In the genomic region with DNA sequence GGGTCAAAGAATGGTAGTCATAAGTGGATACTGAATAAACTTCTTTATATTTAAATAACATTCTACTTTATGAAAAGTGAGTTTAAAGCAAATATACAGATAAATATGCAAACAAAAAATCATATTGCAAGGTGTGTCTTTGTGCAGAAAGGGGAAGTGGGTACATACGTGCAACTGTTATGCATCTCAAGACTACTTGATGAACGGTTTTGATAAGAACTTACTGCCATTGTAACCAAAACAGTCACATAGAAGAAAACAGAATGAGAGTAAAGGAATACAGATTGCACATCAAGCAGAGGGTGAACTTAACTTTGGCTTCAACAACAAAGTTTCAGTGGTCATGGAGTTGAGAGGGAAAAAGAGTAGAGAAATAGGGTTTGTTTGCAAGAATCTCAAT, we compare ENCODE assay signal across 14 cellular contexts. TPM values are rescaled to one million over a fixed set of nuclear protein-coding genes. Genes with fewer than 3 reads are reported as not detected.
A peak's percentile ranks its signal among the peaks of the same experiment; 100 is the strongest.
DNase-seq lines count a peak whose midpoint lies in the region; ATAC-seq and TF ChIP-seq lines count a peak whose summit lies in the region.
"Had no signal": no experiment of that assay in that cellular context is flagged by ENCODE, and none has a peak within 500 bp of the region (broad histone marks: within the 10 kb centered on the region; RNA-seq: fewer than 3 reads in every experiment).

No MANE protein-coding gene starts in this region.

- H3K4me3 ChIP-seq in CD8-positive, alpha-beta memory T cell (ENCODE audit: low read length) = peak overlapping the region; percentile 16
- H3K4me3 ChIP-seq in PC-3 (ENCODE audit: low read length) = no peak overlapping the region

- no peaks in the 10 kb centered on the region for H3F3A ChIP-seq in PC-3 (ENCODE audit: low read length, unreplicated experiment)

- POLR2A ChIA-PET in CD8-positive, alpha-beta memory T cell (lab: Charles Lee) = no interaction called here
- POLR2A ChIA-PET in PC-3 (lab: Charles Lee; ENCODE audit: unreplicated experiment) = no interaction called here

- CTCF ChIA-PET in CD8-positive, alpha-beta memory T cell (lab: Charles Lee) = interaction anchor here (3.2 kb wide), 1 partner anchor 10 kb away, joined by 26 read pairs; a partner anchor contains a TSS
- CTCF ChIA-PET in PC-3 (lab: Charles Lee) = no interaction called here

- no peaks in the 10 kb centered on the region for H3K9me2 ChIP-seq in PC-3 (replicated peaks; ENCODE audit: low read length)

- peaks cover 0 to 22% (median 9%) of the 10 kb centered on the region in 3 donors for H3K36me3 Mint-ChIP-seq in CD8-positive, alpha-beta memory T cell
- H3K36me3 Mint-ChIP-seq in activated T-helper 1 cell treated with anti-CD3 and anti-CD28 coated beads, Interleukin-12 subunit alpha, Interleukin-12 subunit beta, Interleukin-2, Interleukin-4 antibody, amounts not matched to agents 30 ng/mL and 10 ng/mL and 1 ng/mL, durations not matched to agents 14 hours and 24 hours and 36 hours (ENCODE audit: low read depth) = peaks cover 14% of the 10 kb centered on the region

- peak overlapping the region; percentile 8 to 80 (median 74) for H3K4me3 Mint-ChIP-seq in CD8-positive, alpha-beta memory T cell
- peak overlapping the region; percentile 45 for H3K4me3 Mint-ChIP-seq in activated T-helper 1 cell treated with anti-CD3 and anti-CD28 coated beads, Interleukin-12 subunit alpha, Interleukin-12 subunit beta, Interleukin-2, Interleukin-4 antibody, amounts not matched to agents 30 ng/mL and 10 ng/mL and 1 ng/mL, durations not matched to agents 14 hours and 24 hours and 36 hours
- H3K4me3 Mint-ChIP-seq: dendritic cell treated with granulocyte-macrophage colony-stimulating factor and Interleukin-4, amounts not matched to agents 40 ng/mL and 50 ng/mL, for 4 days had no signal

- no peak overlapping the region for H3K4me2 ChIP-seq in PC-3 (ENCODE audit: low read length)

- peak in 1 of 5 donors; percentile 61 for DNase-seq in CD8-positive, alpha-beta memory T cell
- no peak for DNase-seq in activated T-helper 1 cell treated with anti-CD3 and anti-CD28 coated beads, Interleukin-12 subunit alpha, Interleukin-12 subunit beta, Interleukin-2, Interleukin-4 antibody, amounts not matched to agents 30 ng/mL and 10 ng/mL and 1 ng/mL, durations not matched to agents 14 hours and 24 hours and 36 hours (ENCODE audit: low spot score)
- DNase-seq in PC-3 = no peak
- no peak for DNase-seq in NCI-H128 (lab: John Stamatoyannopoulos, UW; ENCODE audit: unreplicated experiment)
- DNase-seq in NCI-H2029 (lab: John Stamatoyannopoulos, UW) = no peak
- DNase-seq: activated CD8-positive, alpha-beta memory T cell treated with anti-CD3 and anti-CD28 coated beads for 24 hours; BE2C; NCI-H1105 treated with DMSO at 0.1 percent for 48 hours; RPMI8226; T-helper 9 cell had no signal

- no TSS peak for BruUV-seq in PC-3 (replicated peaks; lab: Mats Ljungman, UMichigan)

- H4K20me1 ChIP-seq in PC-3 (ENCODE audit: low read length) = no peaks in the 10 kb centered on the region

- H2AFZ ChIP-seq in PC-3 (ENCODE audit: low read length) = no peak overlapping the region

- TF ChIP-seq CTCF in PC-3 (conservative IDR thresholded peaks at IDR 0.05; ENCODE audit: low read depth, low read length) = no peak

- no peaks in the 10 kb centered on the region for H3K27me3 ChIP-seq in CD8-positive, alpha-beta memory T cell (ENCODE audit: insufficient read depth, low read length, poor library complexity, severe bottlenecking)
- H3K27me3 ChIP-seq in PC-3 (ENCODE audit: low read length) = peaks cover 70% of the 10 kb centered on the region
- H3K27me3 ChIP-seq: BE2C had no signal

- no peaks in the 10 kb centered on the region for H3K9me3 ChIP-seq in CD8-positive, alpha-beta memory T cell (ENCODE audit: low read length)
- H3K9me3 ChIP-seq in PC-3 (ENCODE audit: low read length) = no peaks in the 10 kb centered on the region
- H3K9me3 ChIP-seq: BE2C had no signal

- peaks cover 95% of the 10 kb centered on the region for H3K4me1 ChIP-seq in CD8-positive, alpha-beta memory T cell (ENCODE audit: insufficient read depth, low read length)
- H3K4me1 ChIP-seq in PC-3 (ENCODE audit: insufficient read depth, low read length) = no peaks in the 10 kb centered on the region

- H3K9ac ChIP-seq in PC-3 (ENCODE audit: low read length) = no peak overlapping the region

- ATAC-seq in GM18861 (IDR thresholded peaks at IDR 0.05; ENCODE audit: unreplicated experiment) (peak; percentile 47), HG03175 (IDR thresholded peaks at IDR 0.05; ENCODE audit: unreplicated experiment) (peak; percentile 31), PC-3 (no peak), GM19463 (IDR thresholded peaks at IDR 0.05; ENCODE audit: unreplicated experiment) (no peak)

- intact Hi-C loops in activated T-helper 1 cell treated with anti-CD3 and anti-CD28 coated beads, Interleukin-12 subunit alpha, Interleukin-12 subunit beta, Interleukin-2, Interleukin-4 antibody, amounts not matched to agents 30 ng/mL and 10 ng/mL and 1 ng/mL, durations not matched to agents 14 hours and 24 hours and 36 hours (cut with micrococcal nuclease) = loop anchor here (5.0 kb wide), 3 partner anchors 497 to 1547 kb away; a partner anchor contains a TSS
- intact Hi-C loops in PC-3 (cut with micrococcal nuclease) = no loop called here

- H3K79me2 ChIP-seq in PC-3 (ENCODE audit: low read length) = no peaks in the 10 kb centered on the region

- H3K36me3 ChIP-seq in CD8-positive, alpha-beta memory T cell (ENCODE audit: insufficient read depth, low read length) = no peaks in the 10 kb centered on the region
- no peaks in the 10 kb centered on the region for H3K36me3 ChIP-seq in PC-3 (ENCODE audit: low read depth, low read length)

- H3K27ac Mint-ChIP-seq in CD8-positive, alpha-beta memory T cell = peak overlapping the region; percentile 75 to 99 (median 92)
- peak overlapping the region; percentile 91 for H3K27ac Mint-ChIP-seq in activated T-helper 1 cell treated with anti-CD3 and anti-CD28 coated beads, Interleukin-12 subunit alpha, Interleukin-12 subunit beta, Interleukin-2, Interleukin-4 antibody, amounts not matched to agents 30 ng/mL and 10 ng/mL and 1 ng/mL, durations not matched to agents 14 hours and 24 hours and 36 hours
- H3K27ac Mint-ChIP-seq: dendritic cell treated with granulocyte-macrophage colony-stimulating factor and Interleukin-4, amounts not matched to agents 40 ng/mL and 50 ng/mL, for 4 days had no signal

- no peaks in the 10 kb centered on the region for H3K27me3 Mint-ChIP-seq in CD8-positive, alpha-beta memory T cell
- no peaks in the 10 kb centered on the region for H3K27me3 Mint-ChIP-seq in activated T-helper 1 cell treated with anti-CD3 and anti-CD28 coated beads, Interleukin-12 subunit alpha, Interleukin-12 subunit beta, Interleukin-2, Interleukin-4 antibody, amounts not matched to agents 30 ng/mL and 10 ng/mL and 1 ng/mL, durations not matched to agents 14 hours and 24 hours and 36 hours (ENCODE audit: insufficient read depth)

- peaks cover 96 to 100% (median 96%) of the 10 kb centered on the region in 3 donors for H3K4me1 Mint-ChIP-seq in CD8-positive, alpha-beta memory T cell
- H3K4me1 Mint-ChIP-seq in activated T-helper 1 cell treated with anti-CD3 and anti-CD28 coated beads, Interleukin-12 subunit alpha, Interleukin-12 subunit beta, Interleukin-2, Interleukin-4 antibody, amounts not matched to agents 30 ng/mL and 10 ng/mL and 1 ng/mL, durations not matched to agents 14 hours and 24 hours and 36 hours (ENCODE audit: low read depth) = peaks cover 97% of the 10 kb centered on the region

- H3K9me3 Mint-ChIP-seq in CD8-positive, alpha-beta memory T cell = no peaks in the 10 kb centered on the region
- H3K9me3 Mint-ChIP-seq in activated T-helper 1 cell treated with anti-CD3 and anti-CD28 coated beads, Interleukin-12 subunit alpha, Interleukin-12 subunit beta, Interleukin-2, Interleukin-4 antibody, amounts not matched to agents 30 ng/mL and 10 ng/mL and 1 ng/mL, durations not matched to agents 14 hours and 24 hours and 36 hours = no peaks in the 10 kb centered on the region
- H3K9me3 Mint-ChIP-seq: dendritic cell treated with granulocyte-macrophage colony-stimulating factor and Interleukin-4, amounts not matched to agents 40 ng/mL and 50 ng/mL, for 4 days had no signal

- no peak overlapping the region for H3K27ac ChIP-seq in CD8-positive, alpha-beta memory T cell (ENCODE audit: low read depth, low read length)
- no peak overlapping the region for H3K27ac ChIP-seq in PC-3 (ENCODE audit: low read length)

RNA-seq across cellular contexts. Expression of a gene that starts 9.9 kb away (rescaled TPM):
- 10 to 100 TPM; 57.4 to 68.7 TPM for total RNA-seq in CD8-positive, alpha-beta memory T cell
- polyA plus RNA-seq in CD8-positive, alpha-beta memory T cell = 84.5 TPM
- total RNA-seq in activated T-helper 1 cell treated with anti-CD3 and anti-CD28 coated beads, Interleukin-12 subunit alpha, Interleukin-12 subunit beta, Interleukin-2, Interleukin-4 antibody, amounts not matched to agents 30 ng/mL and 10 ng/mL and 1 ng/mL, durations not matched to agents 14 hours and 24 hours and 36 hours = 51.8 and 56.9 TPM in 2 replicates
- total RNA-seq in PC-3 (2014; rRNA removed) = 0.55 and 0.69 TPM in 2 replicates

Comparison
In these comparisons a context has a peak if more than half of its experiments do, and no peak if none do; other contexts are left out.
1. ATAC-seq: peak in GM18861 (single experiment) and HG03175 (single experiment); none in PC-3 (single experiment) and GM19463 (single experiment).
2. RNA of a gene that starts 9.9 kb away (total RNA-seq): 57.4 to 68.7 TPM in CD8-positive, alpha-beta memory T cell and 51.8 to 56.9 TPM in activated T-helper 1 cell treated with anti-CD3 and anti-CD28 coated beads, Interleukin-12 subunit alpha, Interleukin-12 subunit beta, Interleukin-2, Interleukin-4 antibody, amounts not matched to agents 30 ng/mL and 10 ng/mL and 1 ng/mL, durations not matched to agents 14 hours and 24 hours and 36 hours; 0.55 to 0.69 TPM in PC-3; every median in the first group is over 10 times any median in the second.